ENCODE assay signal across 14 cellular contexts in the genomic region with DNA sequence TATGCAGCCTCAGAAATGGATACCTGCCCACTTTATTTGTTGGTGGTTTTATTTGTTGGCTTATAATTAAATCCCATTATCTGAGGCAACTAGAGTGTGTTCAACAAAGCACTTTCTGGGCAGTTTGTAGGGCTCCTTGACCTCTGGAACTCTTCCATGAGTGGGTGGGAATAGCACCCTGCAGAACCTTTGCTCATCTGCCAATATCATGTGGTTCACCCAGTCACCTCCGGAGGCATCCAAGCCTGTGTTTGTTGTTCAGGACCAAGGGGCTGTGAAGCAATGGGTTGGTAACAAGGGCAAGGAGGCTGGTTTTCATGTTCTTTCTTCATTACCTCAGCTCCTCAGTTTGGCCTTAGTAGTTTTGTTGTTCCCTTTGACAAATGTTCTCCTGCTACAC.
DNase-seq lines count a peak whose midpoint lies in the region; ATAC-seq, FAIRE-seq and TF ChIP-seq lines count a peak whose summit lies in the region.
"Had no signal": no experiment of that assay in that cellular context is flagged by ENCODE, and none has a peak within 500 bp of the region (broad histone marks: within the 10 kb centered on the region; RNA-seq: fewer than 3 reads in every experiment).

No MANE protein-coding gene starts in this region.

- H3K4me2 ChIP-seq in keratinocyte (ENCODE audit: control insufficient read depth, extremely low read depth, insufficient read depth, low read depth, low read length): no peak overlapping the region
- no peak overlapping the region for H3K4me2 ChIP-seq in PC-9
- H3K4me2 ChIP-seq: smooth muscle cell had no signal

- TF ChIP-seq POLR2A in uterus (IDR thresholded peaks at IDR 0.05): no peak
- TF ChIP-seq POLR2A in sigmoid colon (IDR thresholded peaks at IDR 0.05): no peak

- POLR2A ChIA-PET in Caco-2 (lab: Charles Lee) (no interaction called here), PC-9 (lab: Charles Lee; ENCODE audit: unreplicated experiment) (interaction anchor here (0.9 kb wide), 1 partner anchor 381 kb away, joined by 8 read pairs; no protein-coding TSS in a partner anchor)

- no peak for FAIRE-seq in keratinocyte (lab: Jason Lieb, UNC)

- no peak for ATAC-seq in HG03025 (IDR thresholded peaks at IDR 0.05; ENCODE audit: low FRiP score, unreplicated experiment)

- H3K79me2 ChIP-seq in keratinocyte (ENCODE audit: control insufficient read depth, insufficient read depth, low read length) (no peaks in the 10 kb centered on the region), PC-9 (ENCODE audit: low read depth) (no peaks in the 10 kb centered on the region)

- TF ChIP-seq EP300 in sigmoid colon (IDR thresholded peaks at IDR 0.05): no peak

- H3K27me3 ChIP-seq in Caco-2 (replicated peaks; ENCODE audit: control insufficient read depth, insufficient read depth, low read length): no peaks in the 10 kb centered on the region
- no peaks in the 10 kb centered on the region for H3K27me3 ChIP-seq in keratinocyte (ENCODE audit: control insufficient read depth, extremely low read depth, insufficient read depth, low read length)
- no peaks in the 10 kb centered on the region for H3K27me3 ChIP-seq in uterus
- no peaks in the 10 kb centered on the region for H3K27me3 ChIP-seq in PC-9 (ENCODE audit: insufficient read depth, low read depth)
- no peaks in the 10 kb centered on the region for H3K27me3 ChIP-seq in sigmoid colon

- no peak overlapping the region for H3K9ac ChIP-seq in keratinocyte (ENCODE audit: control insufficient read depth, extremely low read depth, insufficient read depth, low read length)

- H3K4me1 Mint-ChIP-seq in Caco-2 (ENCODE audit: low read depth, unreplicated experiment) (no peaks in the 10 kb centered on the region), HFFc6 (ENCODE audit: low read depth) (peaks cover 26% of the 10 kb centered on the region)

- H3K9me3 Mint-ChIP-seq in Caco-2 (ENCODE audit: unreplicated experiment) (peaks cover 11% of the 10 kb centered on the region), HFFc6 (no peaks in the 10 kb centered on the region)
- H3K9me3 Mint-ChIP-seq: activated T-helper 2 cell treated with anti-CD3 and anti-CD28 coated beads, Interferon-gamma antibody, Interleukin-2, Interleukin-4, amounts not matched to agents 10 μg/mL and 5 μg/mL and 100 μg/mL, durations not matched to agents 14 hours and 24 hours and 36 hours had no signal

- TF ChIP-seq CTCF in Caco-2 (IDR thresholded peaks at IDR 0.05; ENCODE audit: insufficient read depth in 1 of 2, low read depth in 1 of 2, low read length in 1 of 2, severe bottlenecking in 1 of 2, unreplicated experiment in 1 of 2): peak; percentile 14
- peak; percentile 49 for TF ChIP-seq CTCF in HFFc6 (IDR thresholded peaks at IDR 0.05)
- peak; percentile 24 to 47 (median 33) for TF ChIP-seq CTCF in keratinocyte (optimal IDR thresholded peaks at IDR 0.05 in 1 of 3, IDR thresholded peaks at IDR 0.05 in 1 of 3, conservative IDR thresholded peaks at IDR 0.05 in 1 of 3; ENCODE audit: extremely low read depth in 1 of 3, insufficient read depth in 2 of 3, low read length in 3 of 3)
- no peak for TF ChIP-seq CTCF in uterus (IDR thresholded peaks at IDR 0.05)
- no peak for TF ChIP-seq CTCF in PC-9 (conservative IDR thresholded peaks at IDR 0.05)
- TF ChIP-seq CTCF in sigmoid colon (IDR thresholded peaks at IDR 0.05): no peak

- WGBS in sigmoid colon, 2 donors: 80 to 100% methylated on average over 1 of the region's 1 CpG

- H3K36me3 Mint-ChIP-seq in Caco-2 (ENCODE audit: insufficient read depth, unreplicated experiment): peaks cover 43% of the 10 kb centered on the region
- H3K36me3 Mint-ChIP-seq in HFFc6 (ENCODE audit: low read depth): no peaks in the 10 kb centered on the region

- H3K27me3 Mint-ChIP-seq in Caco-2 (ENCODE audit: insufficient read depth, unreplicated experiment): no peaks in the 10 kb centered on the region
- H3K27me3 Mint-ChIP-seq in HFFc6 (ENCODE audit: insufficient read depth): no peaks in the 10 kb centered on the region; the same call in 1 of the 2 replicates

- intact Hi-C loops in Caco-2 (cut with micrococcal nuclease; ENCODE audit: unreplicated experiment): loop anchor here (2.0 kb wide), 1 partner anchor 344 kb away; no protein-coding TSS in a partner anchor
- intact Hi-C loops in uterus (cut with DNase I; ENCODE audit: low total_unique reads): no loop called here
- intact Hi-C loops in PC-9 (cut with micrococcal nuclease; ENCODE audit: unreplicated experiment): loop anchor here (5.0 kb wide), 1 partner anchor 612 kb away; no protein-coding TSS in a partner anchor
- intact Hi-C loops in sigmoid colon (cut with DNase I): no loop called here

- CTCF ChIA-PET in Caco-2 (lab: Charles Lee): no interaction called here
- CTCF ChIA-PET in PC-9 (lab: Charles Lee): no interaction called here

- H3K4me3 ChIP-seq in Caco-2 (ENCODE audit: low read depth, low read length) (no peak overlapping the region), keratinocyte (ENCODE audit: control insufficient read depth in 2 of 3, extremely low read depth in 1 of 3, insufficient read depth in 2 of 3, low read depth in 1 of 3, low read length in 3 of 3) (no peak overlapping the region), uterus (no peak overlapping the region), PC-9 (no peak overlapping the region), sigmoid colon (no peak overlapping the region)
- H3K4me3 ChIP-seq: smooth muscle cell had no signal

- H3K36me3 ChIP-seq in Caco-2 (ENCODE audit: control insufficient read depth, insufficient read depth, low read length) (no peaks in the 10 kb centered on the region), keratinocyte (ENCODE audit: control insufficient read depth in 2 of 2, extremely low read depth in 1 of 2, insufficient read depth in 2 of 2, low read length in 2 of 2) (no peaks in the 10 kb centered on the region), uterus (no peaks in the 10 kb centered on the region), PC-9 (ENCODE audit: low read depth) (no peaks in the 10 kb centered on the region), sigmoid colon (no peaks in the 10 kb centered on the region)

- no peaks in the 10 kb centered on the region for H3K4me1 ChIP-seq in Caco-2
- H3K4me1 ChIP-seq in keratinocyte (ENCODE audit: control insufficient read depth, extremely low read depth, insufficient read depth, low read length): no peaks in the 10 kb centered on the region
- H3K4me1 ChIP-seq in uterus: no peaks in the 10 kb centered on the region
- H3K4me1 ChIP-seq in PC-9 (replicated peaks; ENCODE audit: insufficient read depth): no peaks in the 10 kb centered on the region
- no peaks in the 10 kb centered on the region for H3K4me1 ChIP-seq in sigmoid colon

- BruUV-seq in Caco-2 (replicated peaks; lab: Mats Ljungman, UMichigan) (no TSS peak), PC-9 (replicated peaks; lab: Mats Ljungman, UMichigan) (no TSS peak)

- no peak overlapping the region for H3K4me3 Mint-ChIP-seq in Caco-2 (ENCODE audit: unreplicated experiment)
- H3K4me3 Mint-ChIP-seq in HFFc6: no peak overlapping the region

- H3K9me1 ChIP-seq in keratinocyte (ENCODE audit: control insufficient read depth, extremely low read depth, insufficient read depth, low read length): no peaks in the 10 kb centered on the region

- H2AFZ ChIP-seq in keratinocyte (ENCODE audit: control insufficient read depth, low read length) (no peak overlapping the region), PC-9 (no peak overlapping the region)

- H3K27ac ChIP-seq in keratinocyte (ENCODE audit: control insufficient read depth, insufficient read depth, low read length): no peak overlapping the region
- no peak overlapping the region for H3K27ac ChIP-seq in uterus
- H3K27ac ChIP-seq in PC-9: no peak overlapping the region
- no peak overlapping the region for H3K27ac ChIP-seq in sigmoid colon

- DNase-seq in Caco-2 (peak; percentile 34 to 46), HFFc6 (no peak), amniotic epithelial cell (ENCODE audit: low read depth) (peak; percentile 15), keratinocyte (ENCODE audit: low read depth, low spot score) (no peak), uterus (no peak), PC-9 (no peak), sigmoid colon (no peak)
- DNase-seq: central memory CD4-positive, alpha-beta T cell; DMS79 treated with DMSO at 0.1 percent for 48 hours; H7; NCI-H1105 treated with DMSO at 0.1 percent for 48 hours had no signal

- no peaks in the 10 kb centered on the region for H3K9me2 ChIP-seq in PC-9 (ENCODE audit: insufficient read depth)

- no peaks in the 10 kb centered on the region for H3F3A ChIP-seq in PC-9 (ENCODE audit: insufficient read depth, low read depth)

- H3K9me3 ChIP-seq in Caco-2: no peaks in the 10 kb centered on the region
- no peaks in the 10 kb centered on the region for H3K9me3 ChIP-seq in keratinocyte (ENCODE audit: control insufficient read depth, low read depth, low read length)
- no peaks in the 10 kb centered on the region for H3K9me3 ChIP-seq in uterus
- H3K9me3 ChIP-seq in PC-9 (ENCODE audit: insufficient read depth, low read depth): no peaks in the 10 kb centered on the region
- no peaks in the 10 kb centered on the region for H3K9me3 ChIP-seq in sigmoid colon

- dilution Hi-C loops in keratinocyte (cut with MboI; ENCODE audit: extremely low pct_ligation_motif_present, low sequenced_read_pairs): no loop called here

- H4K20me1 ChIP-seq in keratinocyte (ENCODE audit: control insufficient read depth, extremely low read depth, insufficient read depth, low read length): no peaks in the 10 kb centered on the region
- no peaks in the 10 kb centered on the region for H4K20me1 ChIP-seq in PC-9 (ENCODE audit: insufficient read depth)

- H3K27ac Mint-ChIP-seq in Caco-2 (ENCODE audit: unreplicated experiment) (no peak overlapping the region), HFFc6 (no peak overlapping the region)
- H3K27ac Mint-ChIP-seq: activated T-helper 2 cell treated with anti-CD3 and anti-CD28 coated beads, Interferon-gamma antibody, Interleukin-2, Interleukin-4, amounts not matched to agents 10 μg/mL and 5 μg/mL and 100 μg/mL, durations not matched to agents 14 hours and 24 hours and 36 hours had no signal

Comparison
In these comparisons a context has a peak if more than half of its experiments do, and no peak if none do; other contexts are left out.
1. DNase-seq: peak in Caco-2 (2 of 2) and amniotic epithelial cell (single experiment); none in HFFc6 (single experiment), keratinocyte (single experiment), uterus (0 of 2), PC-9 (0 of 2) and sigmoid colon (single experiment).
2. CTCF ChIP-seq: peak in Caco-2 (2 of 2), HFFc6 (single experiment) and keratinocyte (3 of 3); none in uterus (0 of 4), PC-9 (single experiment) and sigmoid colon (0 of 4).
3. intact Hi-C loops: an anchor here in Caco-2 (2.0 kb wide) and PC-9 (5.0 kb wide); none called in uterus and sigmoid colon.